In the genomic region with DNA sequence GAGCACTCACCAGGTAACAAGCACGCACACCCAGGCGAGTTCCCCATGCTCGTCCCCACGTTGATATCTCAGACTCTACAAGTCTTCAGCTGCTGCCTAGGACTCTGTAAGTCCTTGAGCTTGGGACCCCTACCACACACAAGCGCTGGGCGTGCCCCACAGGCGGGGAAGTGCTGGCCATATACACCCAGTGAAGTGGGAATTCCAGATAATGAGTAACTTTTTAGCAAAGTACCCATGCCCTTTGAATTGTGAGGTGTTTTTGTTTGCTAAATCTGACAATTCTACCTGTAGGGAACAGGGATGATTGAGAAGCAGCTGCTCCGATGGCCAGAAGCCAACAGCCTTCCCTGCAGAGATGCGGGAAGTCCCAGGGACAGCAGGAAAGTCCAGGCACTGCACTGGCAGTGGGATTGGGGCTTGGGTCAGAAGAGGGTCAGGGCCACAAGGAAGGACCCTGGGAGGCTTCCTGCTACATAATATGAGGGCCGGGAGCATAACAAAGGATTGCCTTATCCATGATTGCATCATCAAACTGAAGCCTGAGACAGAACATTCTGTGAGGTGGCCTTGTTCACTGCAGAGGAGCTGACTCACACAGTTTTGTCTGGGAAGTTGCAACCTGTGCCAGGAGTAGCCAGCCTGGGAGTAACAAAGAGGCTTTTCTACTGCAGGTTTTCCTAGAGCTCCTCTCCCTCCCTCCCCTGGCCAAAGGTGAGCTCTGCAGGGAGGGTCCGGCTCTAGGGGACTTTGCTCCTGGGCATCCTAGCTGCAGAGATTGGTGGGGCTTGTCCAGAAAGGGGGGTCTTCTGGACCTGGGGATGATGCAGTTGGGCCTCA, we compare ENCODE assay signal across 1 cellular context.
TF ChIP-seq lines count a peak whose summit lies in the region.

No MANE protein-coding gene starts in this region.

TF ChIP-seq in GM23338, 12 proteins besides CTCF, POLR2A, EP300 and RAD21 (continued from another document):
- TF ChIP-seq ZNF462 (CRISPR knock-in tag; IDR thresholded peaks at IDR 0.05) = peak; percentile 1; the same call in 1 of the 2 replicates
- no peak for TF ChIP-seq EZH2phosphoT487 (IDR thresholded peaks at IDR 0.05; ENCODE audit: unreplicated experiment)
